In the genomic region with DNA sequence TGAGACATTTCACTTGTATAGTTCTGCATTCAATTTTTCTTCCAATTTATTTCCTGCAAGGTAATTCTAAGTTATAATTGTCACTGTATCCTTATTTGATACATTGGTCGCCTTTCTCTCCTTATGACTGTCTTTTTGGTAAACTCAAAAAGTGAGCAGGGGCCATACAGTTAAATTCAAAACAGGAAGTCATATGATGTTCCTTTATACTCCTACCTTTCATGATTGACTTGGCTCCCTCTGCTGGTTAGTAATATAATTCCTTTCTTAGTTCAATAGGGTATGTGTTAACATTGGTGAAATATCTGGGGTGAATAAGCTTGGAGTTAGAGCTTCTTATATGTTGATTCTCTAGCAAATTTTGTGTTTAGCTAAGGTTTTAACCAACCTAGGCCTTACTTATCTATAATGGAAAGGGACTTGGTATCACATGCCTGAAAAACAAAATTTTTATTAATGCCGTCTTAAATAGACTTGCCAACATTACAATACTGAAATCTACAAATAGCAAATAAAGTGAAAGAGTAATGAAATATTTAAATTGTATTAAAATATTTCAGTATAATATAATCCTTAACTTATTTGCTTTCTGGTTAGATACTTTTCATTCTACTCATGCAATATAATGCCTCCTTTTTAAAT, we compare ENCODE assay signal across 8 cellular contexts. TPM values are rescaled to one million over a fixed set of nuclear protein-coding genes. Genes with fewer than 3 reads are reported as not detected.
A peak's percentile ranks its signal among the peaks of the same experiment; 100 is the strongest.
DNase-seq lines count a peak whose midpoint lies in the region; ATAC-seq and TF ChIP-seq lines count a peak whose summit lies in the region.

No MANE protein-coding gene starts in this region.

- TF ChIP-seq CTCF in 22Rv1 (IDR thresholded peaks at IDR 0.05) (peak; percentile 84), GM12872 (IDR thresholded peaks at IDR 0.05; ENCODE audit: insufficient read depth, low read depth, low read length) (peak; percentile 58; the same call in 2 of the 3 replicates), HFFc6 (IDR thresholded peaks at IDR 0.05) (peak; percentile 87), Loucy (conservative IDR thresholded peaks at IDR 0.05; ENCODE audit: low read length) (peak; percentile 76), PC-3 (conservative IDR thresholded peaks at IDR 0.05; ENCODE audit: low read depth, low read length) (peak; percentile 82), chondrocyte (IDR thresholded peaks at IDR 0.05) (peak; percentile 88), lower lobe of right lung (IDR thresholded peaks at IDR 0.05) (peak; percentile 69)

- no peaks in the 10 kb centered on the region for H3K36me3 ChIP-seq in Loucy (ENCODE audit: insufficient read depth, low read length)
- no peaks in the 10 kb centered on the region for H3K36me3 ChIP-seq in PC-3 (ENCODE audit: low read depth, low read length)
- no peaks in the 10 kb centered on the region for H3K36me3 ChIP-seq in lower lobe of right lung

- H3F3A ChIP-seq in Loucy (ENCODE audit: low read depth) (no peaks in the 10 kb centered on the region; the same call in 1 of the 2 replicates), PC-3 (ENCODE audit: low read length, unreplicated experiment) (no peaks in the 10 kb centered on the region)

- H3K9me2 ChIP-seq in Loucy (replicated peaks; ENCODE audit: low read depth, low read length) (no peaks in the 10 kb centered on the region), PC-3 (replicated peaks; ENCODE audit: low read length) (no peaks in the 10 kb centered on the region)

- H3K27me3 Mint-ChIP-seq in HFFc6 (ENCODE audit: insufficient read depth) (peaks cover 2% of the 10 kb centered on the region; the same call in 1 of the 2 replicates), chondrocyte (ENCODE audit: low read depth) (no peaks in the 10 kb centered on the region)

- H3K27me3 ChIP-seq in Loucy (ENCODE audit: insufficient read depth, low read length, poor library complexity, severe bottlenecking): no peaks in the 10 kb centered on the region
- no peaks in the 10 kb centered on the region for H3K27me3 ChIP-seq in PC-3 (ENCODE audit: low read length)
- H3K27me3 ChIP-seq in lower lobe of right lung (ENCODE audit: low read depth): no peaks in the 10 kb centered on the region

- intact Hi-C loops in PC-3 (cut with micrococcal nuclease) (loop anchor here (1.0 kb wide), 4 partner anchors 93 to 136 kb away; no protein-coding TSS in a partner anchor), lower lobe of right lung (cut with DNase I) (loop anchor here (5.0 kb wide), 1 partner anchor 128 kb away; no protein-coding TSS in a partner anchor)

- DNase-seq in HFFc6 (peak; percentile 57), PC-3 (peak; percentile 87), chondrocyte (ENCODE audit: low spot score) (no peak), lower lobe of right lung (no peak), GOT3 (lab: John Stamatoyannopoulos, UW) (no peak)

- peaks cover 57% of the 10 kb centered on the region for H4K20me1 ChIP-seq in Loucy (ENCODE audit: insufficient read depth, low read length, poor library complexity, severe bottlenecking)
- H4K20me1 ChIP-seq in PC-3 (ENCODE audit: low read length): 0 out of 2 replicates have a peak, but pooled peaks cover 20% of the 10 kb centered on the region

- ATAC-seq in PC-3: peak; percentile 61
- peak; percentile 84 for ATAC-seq in lower lobe of right lung

- POLR2A ChIA-PET in PC-3 (lab: Charles Lee; ENCODE audit: unreplicated experiment): no interaction called here

- no TSS peak for BruUV-seq in PC-3 (replicated peaks; lab: Mats Ljungman, UMichigan)

- H3K4me1 ChIP-seq in Loucy (ENCODE audit: insufficient read depth, low read length, poor library complexity, severe bottlenecking) (peaks cover 41% of the 10 kb centered on the region), PC-3 (ENCODE audit: insufficient read depth, low read length) (peaks cover 24% of the 10 kb centered on the region), lower lobe of right lung (peaks cover 16% of the 10 kb centered on the region)

- H3K4me3 ChIP-seq in Loucy (ENCODE audit: low read length, poor library complexity, severe bottlenecking) (peak overlapping the region; percentile 93), PC-3 (ENCODE audit: low read length) (no peak overlapping the region), lower lobe of right lung (no peak overlapping the region)

- H3K27ac Mint-ChIP-seq in HFFc6 (no peak overlapping the region; the same call in 1 of the 2 replicates), chondrocyte (ENCODE audit: unreplicated experiment) (no peak overlapping the region)

- no peaks in the 10 kb centered on the region for H3K9me3 Mint-ChIP-seq in HFFc6
- no peaks in the 10 kb centered on the region for H3K9me3 Mint-ChIP-seq in chondrocyte (ENCODE audit: low read depth)

- no peak overlapping the region for H3K9ac ChIP-seq in Loucy (ENCODE audit: low read depth, low read length, poor library complexity, severe bottlenecking)
- no peak overlapping the region for H3K9ac ChIP-seq in PC-3 (ENCODE audit: low read length)

- no peak overlapping the region; the same call in 1 of the 2 replicates for H3K4me3 Mint-ChIP-seq in HFFc6
- no peak overlapping the region for H3K4me3 Mint-ChIP-seq in chondrocyte (ENCODE audit: unreplicated experiment)

- peaks cover 40% of the 10 kb centered on the region for H3K4me1 Mint-ChIP-seq in HFFc6 (ENCODE audit: low read depth)
- H3K4me1 Mint-ChIP-seq in chondrocyte (ENCODE audit: low read depth): peaks cover 24% of the 10 kb centered on the region

- H2AFZ ChIP-seq in Loucy (ENCODE audit: low read length) (no peak overlapping the region), PC-3 (ENCODE audit: low read length) (no peak overlapping the region)

- H3K79me2 ChIP-seq in Loucy (ENCODE audit: insufficient read depth, low read length): peaks cover 65% of the 10 kb centered on the region
- peaks cover 45% of the 10 kb centered on the region for H3K79me2 ChIP-seq in PC-3 (ENCODE audit: low read length)

- CTCF ChIA-PET in PC-3 (lab: Charles Lee): interaction anchor here (0.6 to 1.4 kb wide), 6 partner anchors 55 to 136 kb away, joined by 3 to 10 read pairs (median 4); no protein-coding TSS in a partner anchor

- H3K4me2 ChIP-seq in Loucy (ENCODE audit: low read depth, low read length, poor library complexity, severe bottlenecking) (peak overlapping the region; percentile 95), PC-3 (ENCODE audit: low read length) (no peak overlapping the region)

- H3K9me3 ChIP-seq in Loucy (ENCODE audit: insufficient read depth, low read depth, low read length) (no peaks in the 10 kb centered on the region), PC-3 (ENCODE audit: low read length) (no peaks in the 10 kb centered on the region), lower lobe of right lung (no peaks in the 10 kb centered on the region)

- H3K36me3 Mint-ChIP-seq in HFFc6 (ENCODE audit: low read depth) (peaks cover 5% of the 10 kb centered on the region), chondrocyte (ENCODE audit: low read depth) (no peaks in the 10 kb centered on the region)

- no peak overlapping the region for H3K27ac ChIP-seq in 22Rv1
- H3K27ac ChIP-seq in PC-3 (ENCODE audit: low read length): no peak overlapping the region
- no peak overlapping the region for H3K27ac ChIP-seq in lower lobe of right lung

RNA-seq across cellular contexts. Expression of gene NIPBL, which starts 6.0 kb away (rescaled TPM):
- 10 to 100 TPM; 31.6 to 35.7 (median 32.6) TPM for total RNA-seq in HFFc6 (2021; fragmentation: NEBNext Ultra II Directional; extraction: Animal tissue kit (Norgen Biotek cat#: 25700))
- total RNA-seq in PC-3 (2014; rRNA removed): 16.8 and 24.8 TPM in 2 replicates
- total RNA-seq in chondrocyte: 32.2 to 47.1 TPM (median 33.3 TPM) in 3 replicates
- 67.3 TPM for total RNA-seq in lower lobe of right lung

Comparison
In these comparisons a context has a peak if more than half of its experiments do, and no peak if none do; other contexts are left out.
1. DNase-seq: peak in HFFc6 (single experiment) and PC-3 (single experiment); none in chondrocyte (single experiment), lower lobe of right lung (single experiment) and GOT3 (single experiment).
2. Peak in every context shown above with its lines, with median percentiles within 50 percentile points of each other: CTCF ChIP-seq.